ENCODE assay signal across 8 cellular contexts in genomic region chr1:37930246-37931142, GRCh38. TPM values are rescaled to one million over a fixed set of nuclear protein-coding genes. Genes with fewer than 3 reads are reported as not detected.
A peak's percentile ranks its signal among the peaks of the same experiment; 100 is the strongest.
DNase-seq lines count a peak whose midpoint lies in the region; ATAC-seq, FAIRE-seq and TF ChIP-seq lines count a peak whose summit lies in the region.

No MANE protein-coding gene starts in this region.

- H3K4me3 ChIP-seq in NB4 (ENCODE audit: low read depth, low read length) (peak overlapping the region; percentile 91), keratinocyte (ENCODE audit: control insufficient read depth in 2 of 3, extremely low read depth in 1 of 3, insufficient read depth in 2 of 3, low read depth in 1 of 3, low read length in 3 of 3) (peak overlapping the region; percentile 76 to 90 (median 88))

- peaks cover 36% of the 10 kb centered on the region for H3K4me1 Mint-ChIP-seq in CD14-positive monocyte
- peaks cover 49% of the 10 kb centered on the region for H3K4me1 Mint-ChIP-seq in activated naive CD4-positive, alpha-beta T cell treated with anti-CD3 and anti-CD28 coated beads, Interleukin-2, amount 10 ng/mL, durations not matched to agents 7 days and 5 days

- peaks cover 20% of the 10 kb centered on the region for H3K4me1 ChIP-seq in keratinocyte (ENCODE audit: control insufficient read depth, extremely low read depth, insufficient read depth, low read length)

- peak overlapping the region; percentile 20 to 90 (median 76) for H3K27ac Mint-ChIP-seq in CD14-positive monocyte
- H3K27ac Mint-ChIP-seq in activated naive CD4-positive, alpha-beta T cell treated with anti-CD3 and anti-CD28 coated beads, Interleukin-2, amount 10 ng/mL, durations not matched to agents 7 days and 5 days: peak overlapping the region; percentile 25

- DNase-seq in CD14-positive monocyte (ENCODE audit: low spot score) (no peak), NB4 (ENCODE audit: low read depth) (peak; percentile 88), keratinocyte (ENCODE audit: low read depth, low spot score) (no peak)
- DNase-seq in activated naive CD4-positive, alpha-beta T cell treated with anti-CD3 and anti-CD28 coated beads, Interleukin-2, amount 10 ng/mL, durations not matched to agents 7 days and 5 days: peak; percentile 47
- peak; percentile 36 to 46 for DNase-seq in stimulated activated CD8-positive, alpha-beta memory T cell treated with anti-CD3 and anti-CD28 coated beads, Interleukin-7, amount 100 ng/mL, for 4 hours (ENCODE audit: low read depth in 2 of 2)
- DNase-seq in effector CD8-positive, alpha-beta T cell (lab: John Stamatoyannopoulos, UW): no peak

- H3K79me2 ChIP-seq in keratinocyte (ENCODE audit: control insufficient read depth, insufficient read depth, low read length): peaks cover 4% of the 10 kb centered on the region

- H3K27me3 Mint-ChIP-seq in CD14-positive monocyte (ENCODE audit: low read depth in 3 of 3): no peaks in the 10 kb centered on the region
- no peaks in the 10 kb centered on the region for H3K27me3 Mint-ChIP-seq in activated naive CD4-positive, alpha-beta T cell treated with anti-CD3 and anti-CD28 coated beads, Interleukin-2, amount 10 ng/mL, durations not matched to agents 7 days and 5 days

- no peaks in the 10 kb centered on the region for H3K9me3 ChIP-seq in keratinocyte (ENCODE audit: control insufficient read depth, low read depth, low read length)

- no peaks in the 10 kb centered on the region for H3K36me3 ChIP-seq in keratinocyte (ENCODE audit: control insufficient read depth in 2 of 2, extremely low read depth in 1 of 2, insufficient read depth in 2 of 2, low read length in 2 of 2)

- no peak for ATAC-seq in HG03039 (IDR thresholded peaks at IDR 0.05; ENCODE audit: unreplicated experiment)
- no peak for ATAC-seq in GM18520 (IDR thresholded peaks at IDR 0.05; ENCODE audit: unreplicated experiment)

- intact Hi-C loops in CD14-positive monocyte (cut with micrococcal nuclease): loop anchor here in 1 of 2 donors (5.0 kb wide), 1 partner anchor 87 kb away; no protein-coding TSS in a partner anchor

- no peak for FAIRE-seq in keratinocyte (lab: Jason Lieb, UNC)

- peak overlapping the region; percentile 91 for H2AFZ ChIP-seq in keratinocyte (ENCODE audit: control insufficient read depth, low read length)

- no peaks in the 10 kb centered on the region for H3K9me1 ChIP-seq in keratinocyte (ENCODE audit: control insufficient read depth, extremely low read depth, insufficient read depth, low read length)

- H3K9me3 Mint-ChIP-seq in CD14-positive monocyte: no peaks in the 10 kb centered on the region
- H3K9me3 Mint-ChIP-seq in activated naive CD4-positive, alpha-beta T cell treated with anti-CD3 and anti-CD28 coated beads, Interleukin-2, amount 10 ng/mL, durations not matched to agents 7 days and 5 days: no peaks in the 10 kb centered on the region

- H3K4me2 ChIP-seq in keratinocyte (ENCODE audit: control insufficient read depth, extremely low read depth, insufficient read depth, low read depth, low read length): peak overlapping the region; percentile 79

- CTCF ChIA-PET in activated naive CD4-positive, alpha-beta T cell treated with anti-CD3 and anti-CD28 coated beads, Interleukin-2, amount 10 ng/mL, durations not matched to agents 7 days and 5 days (lab: Charles Lee): interaction anchor here (0.5 to 2.2 kb wide), 4 partner anchors 41 to 121 kb away, joined by 3 to 7 read pairs (median 3); partner anchors contain the start of genes MTF1 and SF3A3

- dilution Hi-C loops in keratinocyte (cut with MboI; ENCODE audit: extremely low pct_ligation_motif_present, low sequenced_read_pairs): no loop called here

- TF ChIP-seq POLR2A in NB4 (IDR thresholded peaks at IDR 0.05; ENCODE audit: extremely low read depth, insufficient read length): no peak

- peaks cover 15 to 29% of the 10 kb centered on the region in 2 donors for H3K36me3 Mint-ChIP-seq in CD14-positive monocyte
- H3K36me3 Mint-ChIP-seq in activated naive CD4-positive, alpha-beta T cell treated with anti-CD3 and anti-CD28 coated beads, Interleukin-2, amount 10 ng/mL, durations not matched to agents 7 days and 5 days: peaks cover 17% of the 10 kb centered on the region

- no peaks in the 10 kb centered on the region for H4K20me1 ChIP-seq in keratinocyte (ENCODE audit: control insufficient read depth, extremely low read depth, insufficient read depth, low read length)

- peak overlapping the region; percentile 70 for H3K27ac ChIP-seq in keratinocyte (ENCODE audit: control insufficient read depth, insufficient read depth, low read length)

- H3K9ac ChIP-seq in keratinocyte (ENCODE audit: control insufficient read depth, extremely low read depth, insufficient read depth, low read length): peak overlapping the region; percentile 83

- no peak for TF ChIP-seq CTCF in CD14-positive monocyte (IDR thresholded peaks at IDR 0.05)
- TF ChIP-seq CTCF in NB4 (IDR thresholded peaks at IDR 0.05; ENCODE audit: low read depth, low read length): no peak
- TF ChIP-seq CTCF in keratinocyte (optimal IDR thresholded peaks at IDR 0.05 in 1 of 3, IDR thresholded peaks at IDR 0.05 in 1 of 3, conservative IDR thresholded peaks at IDR 0.05 in 1 of 3; ENCODE audit: extremely low read depth in 1 of 3, insufficient read depth in 2 of 3, low read length in 3 of 3): no peak

- H3K4me3 Mint-ChIP-seq in CD14-positive monocyte: peak overlapping the region; percentile 88 to 97
- H3K4me3 Mint-ChIP-seq in activated naive CD4-positive, alpha-beta T cell treated with anti-CD3 and anti-CD28 coated beads, Interleukin-2, amount 10 ng/mL, durations not matched to agents 7 days and 5 days: peak overlapping the region; percentile 89

- no peaks in the 10 kb centered on the region for H3K27me3 ChIP-seq in keratinocyte (ENCODE audit: control insufficient read depth, extremely low read depth, insufficient read depth, low read length)

RNA-seq across cellular contexts. Expression of gene INPP5B, which starts 16.4 kb away (rescaled TPM):
- 1 to 10 TPM; 3.0 to 5.8 TPM for polyA plus RNA-seq in CD14-positive monocyte
- 3.4 to 6.4 TPM (median 6.0 TPM) in 3 replicates for polyA plus RNA-seq in keratinocyte
- 3.0 TPM for polyA plus RNA-seq in keratinocyte (2011; ENCODE audit: low read depth)
- 2.3 and 3.9 TPM in 2 replicates for polyA plus RNA-seq in keratinocyte (2011; cell fraction: cytosol; rRNA removed)
- polyA plus RNA-seq in keratinocyte (2011; cell fraction: nucleus; rRNA removed): 5.8 and 6.3 TPM in 2 replicates
- polyA plus RNA-seq in keratinocyte (2012; ENCODE audit: low replicate concordance): 3.0 and 4.1 TPM in 2 replicates
- 3.5 to 5.9 TPM (median 5.2 TPM) in 3 replicates for polyA minus RNA-seq in keratinocyte
- polyA minus RNA-seq in keratinocyte (2011; cell fraction: cytosol; rRNA and poly(A)+ RNA removed): 3.3 TPM
- polyA minus RNA-seq in keratinocyte (2011; cell fraction: nucleus; rRNA and poly(A)+ RNA removed): 3.0 and 6.7 TPM in 2 replicates

RNA-seq across cellular contexts. Expression of gene SF3A3, which starts 59.3 kb away (rescaled TPM):
- polyA plus RNA-seq in CD14-positive monocyte (10 to 100 TPM; 53.3 to 55.7 TPM), keratinocyte (26.4 to 47.0 TPM (median 44.5 TPM) in 3 replicates)
- 125 TPM for polyA plus RNA-seq in keratinocyte (2011; ENCODE audit: low read depth)
- 27.8 and 45.9 TPM in 2 replicates for polyA plus RNA-seq in keratinocyte (2011; cell fraction: cytosol; rRNA removed)
- 37.7 and 48.5 TPM in 2 replicates for polyA plus RNA-seq in keratinocyte (2011; cell fraction: nucleus; rRNA removed)
- 30.4 and 59.0 TPM in 2 replicates for polyA plus RNA-seq in keratinocyte (2012; ENCODE audit: low replicate concordance)
- 7.8 to 38.2 TPM (median 21.6 TPM) in 3 replicates for polyA minus RNA-seq in keratinocyte
- polyA minus RNA-seq in keratinocyte (2011; cell fraction: cytosol; rRNA and poly(A)+ RNA removed): 37.4 TPM
- polyA minus RNA-seq in keratinocyte (2011; cell fraction: nucleus; rRNA and poly(A)+ RNA removed): 19.1 and 28.4 TPM in 2 replicates

Comparison
In these comparisons a context has a peak if more than half of its experiments do, and no peak if none do; other contexts are left out.
1. DNase-seq: peak in NB4 (single experiment), activated naive CD4-positive, alpha-beta T cell treated with anti-CD3 and anti-CD28 coated beads, Interleukin-2, amount 10 ng/mL, durations not matched to agents 7 days and 5 days (single experiment) and stimulated activated CD8-positive, alpha-beta memory T cell treated with anti-CD3 and anti-CD28 coated beads, Interleukin-7, amount 100 ng/mL, for 4 hours (2 of 2); none in CD14-positive monocyte (single experiment), keratinocyte (single experiment) and effector CD8-positive, alpha-beta T cell (single experiment).